Comparison of ENCODE assay signal across 1 cellular context in the genomic region with DNA sequence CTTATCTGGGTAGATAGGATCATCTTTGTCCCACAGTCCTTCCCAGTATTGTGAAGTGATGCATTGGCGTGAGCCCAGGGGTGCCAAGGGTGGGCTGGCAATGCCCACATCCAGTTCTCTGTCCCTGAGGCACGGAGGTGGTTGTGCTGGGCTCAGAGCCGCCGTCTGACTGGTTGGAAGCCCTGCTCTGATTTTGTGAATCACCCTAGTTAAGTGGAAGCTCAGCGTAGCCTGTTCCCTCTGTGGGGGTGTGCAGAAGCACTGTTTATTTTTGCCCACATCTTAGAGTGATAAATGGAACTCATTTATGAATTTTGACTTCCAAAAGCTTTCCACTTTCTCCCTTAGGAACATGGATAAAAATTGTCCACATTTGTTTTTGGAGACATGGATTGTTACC.
A peak's percentile ranks its signal among the peaks of the same experiment; 100 is the strongest.
TF ChIP-seq lines count a peak whose summit lies in the region.

No MANE protein-coding gene starts in this region.

TF ChIP-seq in K562, 482 proteins besides CTCF, POLR2A, EP300 and RAD21:
- TF ChIP-seq MITF (IDR thresholded peaks at IDR 0.05) (no peak), E2F1 (CRISPR knock-in tag; IDR thresholded peaks at IDR 0.05) (0 out of 2 replicates have a peak, but pooled peaks have one; percentile 29)
- TF ChIP-seq, protein P1, sequence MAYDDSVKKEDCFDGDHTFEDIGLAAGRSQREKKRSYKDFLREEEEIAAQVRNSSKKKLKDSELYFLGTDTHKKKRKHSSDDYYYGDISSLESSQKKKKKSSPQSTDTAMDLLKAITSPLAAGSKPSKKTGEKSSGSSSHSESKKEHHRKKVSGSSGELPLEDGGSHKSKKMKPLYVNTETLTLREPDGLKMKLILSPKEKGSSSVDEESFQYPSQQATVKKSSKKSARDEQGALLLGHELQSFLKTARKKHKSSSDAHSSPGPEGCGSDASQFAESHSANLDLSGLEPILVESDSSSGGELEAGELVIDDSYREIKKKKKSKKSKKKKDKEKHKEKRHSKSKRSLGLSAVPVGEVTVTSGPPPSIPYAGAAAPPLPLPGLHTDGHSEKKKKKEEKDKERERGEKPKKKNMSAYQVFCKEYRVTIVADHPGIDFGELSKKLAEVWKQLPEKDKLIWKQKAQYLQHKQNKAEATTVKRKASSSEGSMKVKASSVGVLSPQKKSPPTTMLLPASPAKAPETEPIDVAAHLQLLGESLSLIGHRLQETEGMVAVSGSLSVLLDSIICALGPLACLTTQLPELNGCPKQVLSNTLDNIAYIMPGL (CRISPR knock-in tag; IDR thresholded peaks at IDR 0.05) = 0 out of 2 replicates have a peak, but pooled peaks have one; percentile 65
